In the genomic region with DNA sequence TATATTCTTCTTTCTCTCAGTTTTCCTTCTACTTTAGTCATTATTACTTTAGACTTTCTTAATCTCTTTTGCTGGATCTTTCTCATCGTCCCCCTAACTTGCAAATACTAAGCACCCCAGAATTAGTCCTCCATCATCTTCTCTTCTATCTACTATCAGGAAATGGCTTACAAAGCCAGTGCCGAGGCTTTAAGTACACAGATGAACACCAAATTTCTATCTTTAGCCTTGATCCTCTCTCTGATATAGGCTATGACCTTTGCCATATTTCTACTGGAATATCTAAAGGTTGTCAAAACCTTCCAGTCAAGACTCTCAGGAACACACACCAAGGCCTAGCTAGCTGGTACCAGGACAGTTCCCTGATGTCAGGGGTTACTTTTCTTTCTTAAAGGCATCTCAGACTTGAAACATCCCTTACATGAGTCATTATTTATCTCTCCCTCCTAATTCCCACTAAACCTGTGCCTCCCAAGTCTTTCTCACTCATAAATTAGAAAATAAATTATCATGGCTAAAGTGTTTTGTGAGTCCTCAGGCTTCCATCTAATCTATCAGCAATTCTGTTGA, we compare ENCODE assay signal across 16 cellular contexts.
A peak's percentile ranks its signal among the peaks of the same experiment; 100 is the strongest.
DNase-seq lines count a peak whose midpoint lies in the region; ATAC-seq and TF ChIP-seq lines count a peak whose summit lies in the region.
"Had no signal": no experiment of that assay in that cellular context is flagged by ENCODE, and none has a peak within 500 bp of the region (broad histone marks: within the 10 kb centered on the region; RNA-seq: fewer than 3 reads in every experiment).

No MANE protein-coding gene starts in this region.

- peak overlapping the region; percentile 99 for H2AK5ac ChIP-seq in IMR-90 (ENCODE audit: low read depth, low read length)

- H3K4me1 ChIP-seq in IMR-90 (ENCODE audit: control insufficient read depth, insufficient read depth, low read length) = peaks cover 30% of the 10 kb centered on the region
- peaks cover 15% of the 10 kb centered on the region for H3K4me1 ChIP-seq in hepatocyte (ENCODE audit: insufficient read depth)
- H3K4me1 ChIP-seq in CD8-positive, alpha-beta memory T cell (ENCODE audit: insufficient read depth, low read length) = no peaks in the 10 kb centered on the region
- H3K4me1 ChIP-seq: vagina had no signal

- TF ChIP-seq CTCF in IMR-90 (conservative IDR thresholded peaks at IDR 0.05; ENCODE audit: low read depth, low read length) (no peak), brain microvascular endothelial cell (IDR thresholded peaks at IDR 0.05; ENCODE audit: low read depth, low read length, missing control alignments) (no peak), hepatocyte (IDR thresholded peaks at IDR 0.05; ENCODE audit: poor library complexity) (no peak)

- H3K36me3 ChIP-seq in IMR-90 (ENCODE audit: control insufficient read depth, insufficient read depth, low read length) (no peaks in the 10 kb centered on the region), brain microvascular endothelial cell (replicated peaks) (no peaks in the 10 kb centered on the region), hepatocyte (replicated peaks; ENCODE audit: insufficient read depth, low read depth) (no peaks in the 10 kb centered on the region)
- H3K36me3 ChIP-seq in CD8-positive, alpha-beta memory T cell (ENCODE audit: insufficient read depth, low read length) = no peaks in the 10 kb centered on the region
- H3K36me3 ChIP-seq: vagina had no signal

- TSS peak; percentile 99 for BruUV-seq in IMR-90 (replicated peaks; lab: Mats Ljungman, UMichigan)

- no CpG with 5 or more reads among the region's 2 CpGs for WGBS in IMR-90 (ENCODE audit: extremely low coverage in 2 of 2, insufficient read length in 1 of 2), 2 experiments
- WGBS in hepatocyte (ENCODE audit: low lambda C conversion rate, missing lambda C conversion rate) = 66% methylated on average over 2 of the region's 2 CpGs

- no peak for TF ChIP-seq RAD21 in IMR-90 (IDR thresholded peaks at IDR 0.05; ENCODE audit: low read length)

- H2BK120ac ChIP-seq in IMR-90 (ENCODE audit: low read depth, low read length) = peak overlapping the region; percentile 95

- H3K27me3 Mint-ChIP-seq in CD8-positive, alpha-beta memory T cell = no peaks in the 10 kb centered on the region
- H3K27me3 Mint-ChIP-seq: activated CD4-positive, alpha-beta T cell treated with anti-CD3 and anti-CD28 coated beads, Interleukin-2, amount 10 ng/mL, durations not matched to agents 7 days and 5 days; activated naive CD4-positive, alpha-beta T cell treated with anti-CD3 and anti-CD28 coated beads, Interleukin-2, amount 50 U/mL, for 24 hours; memory B cell had no signal

- no peaks in the 10 kb centered on the region for H3K4me1 Mint-ChIP-seq in CD8-positive, alpha-beta memory T cell
- H3K4me1 Mint-ChIP-seq: activated CD4-positive, alpha-beta T cell treated with anti-CD3 and anti-CD28 coated beads, Interleukin-2, amount 10 ng/mL, durations not matched to agents 7 days and 5 days; activated naive CD4-positive, alpha-beta T cell treated with anti-CD3 and anti-CD28 coated beads, Interleukin-2, amount 50 U/mL, for 24 hours; memory B cell had no signal

- peak; percentile 31 for ATAC-seq in IMR-90 (ENCODE audit: low read depth)
- ATAC-seq in GM21786 (IDR thresholded peaks at IDR 0.05; ENCODE audit: unreplicated experiment) = no peak

- H3K14ac ChIP-seq in IMR-90 (replicated peaks; ENCODE audit: low read depth, low read length) = peak overlapping the region; percentile 91

- POLR2A ChIA-PET in IMR-90 (lab: Charles Lee; ENCODE audit: unreplicated experiment) = no interaction called here
- POLR2A ChIA-PET in CD8-positive, alpha-beta memory T cell (lab: Charles Lee) = no interaction called here

- H4K91ac ChIP-seq in IMR-90 (ENCODE audit: insufficient read depth, low read depth, low read length) = peak overlapping the region; percentile 97

- H2BK5ac ChIP-seq in IMR-90 (ENCODE audit: low read depth, low read length, poor library complexity, severe bottlenecking) = peak overlapping the region; percentile 99

- H3K4me2 ChIP-seq in IMR-90 (ENCODE audit: low read depth, low read length) = peak overlapping the region; percentile 71
- H3K4me2 ChIP-seq in hepatocyte = no peak overlapping the region

- H3K9me1 ChIP-seq in IMR-90 (ENCODE audit: insufficient read depth, low read length) = peaks cover 13% of the 10 kb centered on the region

- no peaks in the 10 kb centered on the region for H3K9me2 ChIP-seq in hepatocyte (replicated peaks; ENCODE audit: insufficient read depth)

- no peak overlapping the region for H3K4me3 ChIP-seq in IMR-90 (ENCODE audit: insufficient read depth, low read depth, low read length)
- H3K4me3 ChIP-seq in brain microvascular endothelial cell (ENCODE audit: low read depth, low read length) = no peak overlapping the region
- no peak overlapping the region for H3K4me3 ChIP-seq in hepatocyte
- no peak overlapping the region for H3K4me3 ChIP-seq in CD8-positive, alpha-beta memory T cell (ENCODE audit: low read length)
- H3K4me3 ChIP-seq: vagina had no signal

- H3K9me3 ChIP-seq in IMR-90 (ENCODE audit: control insufficient read depth, insufficient read depth, low read length) (no peaks in the 10 kb centered on the region), hepatocyte (ENCODE audit: low read depth) (no peaks in the 10 kb centered on the region)
- no peaks in the 10 kb centered on the region for H3K9me3 ChIP-seq in CD8-positive, alpha-beta memory T cell (ENCODE audit: low read length)
- H3K9me3 ChIP-seq: vagina had no signal

- H3K36me3 Mint-ChIP-seq in CD8-positive, alpha-beta memory T cell = no peaks in the 10 kb centered on the region
- H3K36me3 Mint-ChIP-seq: activated naive CD4-positive, alpha-beta T cell treated with anti-CD3 and anti-CD28 coated beads, Interleukin-2, amount 50 U/mL, for 24 hours; memory B cell had no signal

- no peak overlapping the region for H3K4me3 Mint-ChIP-seq in CD8-positive, alpha-beta memory T cell
- H3K4me3 Mint-ChIP-seq: activated CD4-positive, alpha-beta T cell treated with anti-CD3 and anti-CD28 coated beads, Interleukin-2, amount 10 ng/mL, durations not matched to agents 7 days and 5 days; activated naive CD4-positive, alpha-beta T cell treated with anti-CD3 and anti-CD28 coated beads, Interleukin-2, amount 50 U/mL, for 24 hours; memory B cell; neural crest cell had no signal

- peak; percentile 29 for DNase-seq in AG08395 (ENCODE audit: low spot score)
- peak; percentile 75 for DNase-seq in IMR-90
- peak; percentile 48 for DNase-seq in brain microvascular endothelial cell
- DNase-seq in hepatocyte (ENCODE audit: low spot score) = no peak
- no peak for DNase-seq in MV-4-11 (lab: John Stamatoyannopoulos, UW)
- no peak for DNase-seq in DMS79 treated with DMSO at 0.1 percent for 48 hours (lab: John Stamatoyannopoulos, UW)
- no peak for DNase-seq in CD8-positive, alpha-beta memory T cell
- DNase-seq: activated CD4-positive, alpha-beta T cell treated with anti-CD3 and anti-CD28 coated beads, Interleukin-2, amount 10 ng/mL, durations not matched to agents 7 days and 5 days; effector CD8-positive, alpha-beta T cell; NCI-H1694; NCI-H2227 treated with DMSO at 0.1 percent for 48 hours had no signal

- peak overlapping the region; percentile 100 for H4K5ac ChIP-seq in IMR-90 (ENCODE audit: low read depth, low read length)

- no peak for TF ChIP-seq POLR2A in IMR-90 (IDR thresholded peaks at IDR 0.05; ENCODE audit: low read depth, low read length)

- peak overlapping the region; percentile 65 for H3K9ac ChIP-seq in IMR-90 (ENCODE audit: low read depth, low read length)

- H4K20me1 ChIP-seq in IMR-90 (ENCODE audit: insufficient read depth, low read length) = no peaks in the 10 kb centered on the region
- no peaks in the 10 kb centered on the region for H4K20me1 ChIP-seq in hepatocyte (ENCODE audit: insufficient read depth, poor library complexity, severe bottlenecking)

- CTCF ChIA-PET in IMR-90 (lab: Yijun Ruan, JAX) = interaction anchor here (0.7 kb wide), 1 partner anchor 1088 kb away, joined by 3 read pairs; no protein-coding TSS in a partner anchor
- CTCF ChIA-PET in CD8-positive, alpha-beta memory T cell (lab: Charles Lee) = no interaction called here

- H2AFZ ChIP-seq in IMR-90 (replicated peaks; ENCODE audit: low read length, poor library complexity) (no peak overlapping the region), hepatocyte (no peak overlapping the region)

- peak overlapping the region; percentile 84 for H3K56ac ChIP-seq in IMR-90 (ENCODE audit: extremely low read depth, insufficient read depth, low read length)

- peaks cover 0 to 2% (median 0%) of the 10 kb centered on the region in 5 donors for H3K9me3 Mint-ChIP-seq in CD8-positive, alpha-beta memory T cell
- H3K9me3 Mint-ChIP-seq: activated CD4-positive, alpha-beta T cell treated with anti-CD3 and anti-CD28 coated beads, Interleukin-2, amount 10 ng/mL, durations not matched to agents 7 days and 5 days; activated naive CD4-positive, alpha-beta T cell treated with anti-CD3 and anti-CD28 coated beads, Interleukin-2, amount 50 U/mL, for 24 hours; memory B cell; neural crest cell had no signal

- peak overlapping the region; percentile 93 for H3K4ac ChIP-seq in IMR-90 (ENCODE audit: low read depth, low read length)

- peaks cover 0 to 8% of the 10 kb centered on the region in 2 experiments; a peak in 2 of 4 replicates for H3K79me1 ChIP-seq in IMR-90 (ENCODE audit: low read depth in 1 of 2, low read length in 2 of 2)

- dilution Hi-C loops in IMR-90 (cut with HindIII; ENCODE audit: low sequenced_read_pairs, unreplicated experiment) = no loop called here

- peak overlapping the region; percentile 97 for H4K8ac ChIP-seq in IMR-90 (ENCODE audit: low read depth in 2 of 2, low read length in 2 of 2)

- in situ Hi-C loops in IMR-90 (cut with MboI; ENCODE audit: low sequenced_read_pairs) = loop anchor here (25.0 kb wide), 1 partner anchor 277 kb away; the partner anchor contains the start of gene TCF21
- in situ Hi-C loops in brain microvascular endothelial cell (cut with HindIII; ENCODE audit: low pct_ligation_motif_present, low sequenced_read_pairs) = no loop called here

- H3K27ac ChIP-seq in IMR-90 (ENCODE audit: insufficient read depth, low read length) (peak overlapping the region; percentile 99), brain microvascular endothelial cell (peak overlapping the region; percentile 97), hepatocyte (peak overlapping the region; percentile 83)
- H3K27ac ChIP-seq in CD8-positive, alpha-beta memory T cell (ENCODE audit: low read depth, low read length) = no peak overlapping the region
- H3K27ac ChIP-seq: vagina had no signal

- H2BK15ac ChIP-seq in IMR-90 (ENCODE audit: low read depth, low read length) = peak overlapping the region; percentile 99

- peak overlapping the region; percentile 100 for H3K18ac ChIP-seq in IMR-90 (ENCODE audit: low read depth, low read length)

- H3K27me3 ChIP-seq in IMR-90 (ENCODE audit: control insufficient read depth, insufficient read depth, low read length) (no peaks in the 10 kb centered on the region), brain microvascular endothelial cell (replicated peaks) (no peaks in the 10 kb centered on the region), hepatocyte (no peaks in the 10 kb centered on the region)
- H3K27me3 ChIP-seq in CD8-positive, alpha-beta memory T cell (ENCODE audit: insufficient read depth, low read length, poor library complexity, severe bottlenecking) = no peaks in the 10 kb centered on the region
- H3K27me3 ChIP-seq: vagina had no signal

- intact Hi-C loops in IMR-90 (cut with micrococcal nuclease) = loop anchor here (2.0 kb wide), 1 partner anchor 20 kb away; no protein-coding TSS in a partner anchor

- H2AK9ac ChIP-seq in IMR-90 (replicated peaks; ENCODE audit: low read depth, low read length, poor library complexity) = peak overlapping the region; percentile 26

- peak overlapping the region; percentile 80 for H3K23ac ChIP-seq in IMR-90 (ENCODE audit: low read depth, low read length)

- no peak overlapping the region for H3K27ac Mint-ChIP-seq in CD8-positive, alpha-beta memory T cell
- H3K27ac Mint-ChIP-seq: activated CD4-positive, alpha-beta T cell treated with anti-CD3 and anti-CD28 coated beads, Interleukin-2, amount 10 ng/mL, durations not matched to agents 7 days and 5 days; activated naive CD4-positive, alpha-beta T cell treated with anti-CD3 and anti-CD28 coated beads, Interleukin-2, amount 50 U/mL, for 24 hours; memory B cell had no signal

- no peaks in the 10 kb centered on the region for H3K79me2 ChIP-seq in hepatocyte

- H2BK20ac ChIP-seq in IMR-90 (ENCODE audit: low read depth, low read length) = peak overlapping the region; percentile 96

Comparison
In these comparisons a context has a peak if more than half of its experiments do, and no peak if none do; other contexts are left out.
1. DNase-seq: peak in AG08395 (single experiment), IMR-90 (single experiment) and brain microvascular endothelial cell (single experiment); none in hepatocyte (single experiment), MV-4-11 (single experiment), DMS79 treated with DMSO at 0.1 percent for 48 hours (single experiment) and CD8-positive, alpha-beta memory T cell (0 of 5).